Comparison of ENCODE assay signal across 14 cellular contexts in genomic region chr9:99491408-99492259, GRCh38.
DNase-seq lines count a peak whose midpoint lies in the region; ATAC-seq and TF ChIP-seq lines count a peak whose summit lies in the region.
"Had no signal": no experiment of that assay in that cellular context is flagged by ENCODE, and none has a peak within 500 bp of the region (broad histone marks: within the 10 kb centered on the region; RNA-seq: fewer than 3 reads in every experiment).

No MANE protein-coding gene starts in this region.

- WGBS in lower leg skin, 2 donors = 66 to 78% methylated on average over 10 of the region's 10 CpGs

- H3K27ac Mint-ChIP-seq in activated CD8-positive, alpha-beta T cell treated with anti-CD3 and anti-CD28 coated beads, Interleukin-2, amount 10 ng/mL, durations not matched to agents 7 days and 5 days = no peak overlapping the region
- H3K27ac Mint-ChIP-seq in natural killer cell = no peak overlapping the region
- H3K27ac Mint-ChIP-seq in naive thymus-derived CD8-positive, alpha-beta T cell = no peak overlapping the region
- no peak overlapping the region for H3K27ac Mint-ChIP-seq in activated T-cell treated with anti-CD3 and anti-CD28 coated beads, Interleukin-2, amount 50 U/mL, for 24 hours
- H3K27ac Mint-ChIP-seq: T-cell had no signal

- POLR2A ChIA-PET in activated CD8-positive, alpha-beta T cell treated with anti-CD3 and anti-CD28 coated beads, Interleukin-2, amount 10 ng/mL, durations not matched to agents 7 days and 5 days (lab: Charles Lee) = interaction anchor here (0.6 kb wide), 1 partner anchor 357 kb away, joined by 3 read pairs; no protein-coding TSS in a partner anchor
- POLR2A ChIA-PET in naive thymus-derived CD8-positive, alpha-beta T cell (lab: Charles Lee) = no interaction called here

- peaks cover 12% of the 10 kb centered on the region for H3K4me1 Mint-ChIP-seq in activated CD8-positive, alpha-beta T cell treated with anti-CD3 and anti-CD28 coated beads, Interleukin-2, amount 10 ng/mL, durations not matched to agents 7 days and 5 days (ENCODE audit: low read depth)
- H3K4me1 Mint-ChIP-seq in natural killer cell = peaks cover 13 to 16% of the 10 kb centered on the region in 2 donors
- peaks cover 2 to 9% (median 5%) of the 10 kb centered on the region in 4 donors for H3K4me1 Mint-ChIP-seq in naive thymus-derived CD8-positive, alpha-beta T cell
- H3K4me1 Mint-ChIP-seq in activated T-cell treated with anti-CD3 and anti-CD28 coated beads, Interleukin-2, amount 50 U/mL, for 24 hours (ENCODE audit: low read depth) = peaks cover 3% of the 10 kb centered on the region

- ATAC-seq in GM18907 (IDR thresholded peaks at IDR 0.05; ENCODE audit: unreplicated experiment) = peak; percentile 66
- peak; percentile 55 for ATAC-seq in HG03097 (IDR thresholded peaks at IDR 0.05; ENCODE audit: low FRiP score, unreplicated experiment)
- no peak for ATAC-seq in activated CD8-positive, alpha-beta T cell treated with anti-CD3 and anti-CD28 coated beads, Interleukin-2, amount 10 ng/mL, durations not matched to agents 7 days and 5 days
- peak in 2 of 3 donors; percentile 31 to 57 for ATAC-seq in natural killer cell
- no peak for ATAC-seq in naive thymus-derived CD8-positive, alpha-beta T cell
- ATAC-seq: K562, left lobe of liver, T-cell, upper lobe of right lung had no signal

- TF ChIP-seq CTCF in natural killer cell (IDR thresholded peaks at IDR 0.05) = no peak
- TF ChIP-seq CTCF in lower leg skin (IDR thresholded peaks at IDR 0.05) = no peak

- intact Hi-C loops in natural killer cell (cut with micrococcal nuclease) = no loop called here
- intact Hi-C loops in lower leg skin (cut with DNase I; ENCODE audit: low total_unique reads) = no loop called here

- no peak for TF ChIP-seq POLR2A in lower leg skin (IDR thresholded peaks at IDR 0.05)

- no peak overlapping the region for H3K4me3 Mint-ChIP-seq in activated CD8-positive, alpha-beta T cell treated with anti-CD3 and anti-CD28 coated beads, Interleukin-2, amount 10 ng/mL, durations not matched to agents 7 days and 5 days
- H3K4me3 Mint-ChIP-seq in natural killer cell = no peak overlapping the region
- no peak overlapping the region for H3K4me3 Mint-ChIP-seq in naive thymus-derived CD8-positive, alpha-beta T cell
- H3K4me3 Mint-ChIP-seq in activated T-cell treated with anti-CD3 and anti-CD28 coated beads, Interleukin-2, amount 50 U/mL, for 24 hours = no peak overlapping the region
- H3K4me3 Mint-ChIP-seq: T-cell had no signal

- no peaks in the 10 kb centered on the region for H3K36me3 Mint-ChIP-seq in activated CD8-positive, alpha-beta T cell treated with anti-CD3 and anti-CD28 coated beads, Interleukin-2, amount 10 ng/mL, durations not matched to agents 7 days and 5 days (ENCODE audit: low read depth)
- no peaks in the 10 kb centered on the region for H3K36me3 Mint-ChIP-seq in natural killer cell
- H3K36me3 Mint-ChIP-seq in naive thymus-derived CD8-positive, alpha-beta T cell = no peaks in the 10 kb centered on the region
- H3K36me3 Mint-ChIP-seq in activated T-cell treated with anti-CD3 and anti-CD28 coated beads, Interleukin-2, amount 50 U/mL, for 24 hours (ENCODE audit: low read depth) = no peaks in the 10 kb centered on the region
- H3K36me3 Mint-ChIP-seq: T-cell had no signal

- peak; percentile 38 for DNase-seq in activated CD8-positive, alpha-beta T cell treated with anti-CD3 and anti-CD28 coated beads, Interleukin-2, amount 10 ng/mL, durations not matched to agents 7 days and 5 days
- DNase-seq in natural killer cell (no peak), NCI-H774 (lab: John Stamatoyannopoulos, UW) (no peak), lower leg skin (ENCODE audit: low spot score in 2 of 2) (no peak)
- DNase-seq in naive thymus-derived CD8-positive, alpha-beta T cell = no peak
- no peak for DNase-seq in activated T-cell treated with anti-CD3 and anti-CD28 coated beads, Interleukin-2, amount 50 U/mL, for 24 hours
- DNase-seq: NCI-H69, upper lobe of right lung had no signal

- H3K9me3 Mint-ChIP-seq in activated CD8-positive, alpha-beta T cell treated with anti-CD3 and anti-CD28 coated beads, Interleukin-2, amount 10 ng/mL, durations not matched to agents 7 days and 5 days (ENCODE audit: insufficient read depth) = no peaks in the 10 kb centered on the region
- H3K9me3 Mint-ChIP-seq in natural killer cell = no peaks in the 10 kb centered on the region
- peaks cover 0 to 3% (median 0%) of the 10 kb centered on the region in 9 donors for H3K9me3 Mint-ChIP-seq in naive thymus-derived CD8-positive, alpha-beta T cell
- no peaks in the 10 kb centered on the region for H3K9me3 Mint-ChIP-seq in activated T-cell treated with anti-CD3 and anti-CD28 coated beads, Interleukin-2, amount 50 U/mL, for 24 hours
- H3K9me3 Mint-ChIP-seq: T-cell had no signal

- H3K4me3 ChIP-seq in lower leg skin (ENCODE audit: low read depth, poor library complexity, severe bottlenecking) = no peak overlapping the region
- H3K4me3 ChIP-seq: K562, prostate gland, upper lobe of right lung had no signal

- H3K27me3 Mint-ChIP-seq in activated CD8-positive, alpha-beta T cell treated with anti-CD3 and anti-CD28 coated beads, Interleukin-2, amount 10 ng/mL, durations not matched to agents 7 days and 5 days (ENCODE audit: low read depth) = peaks cover 23% of the 10 kb centered on the region
- H3K27me3 Mint-ChIP-seq in natural killer cell (ENCODE audit: low read depth in 2 of 2) = peaks cover 5 to 40% of the 10 kb centered on the region in 2 donors
- peaks cover 5 to 47% (median 25%) of the 10 kb centered on the region in 5 donors for H3K27me3 Mint-ChIP-seq in naive thymus-derived CD8-positive, alpha-beta T cell
- peaks cover 48% of the 10 kb centered on the region for H3K27me3 Mint-ChIP-seq in activated T-cell treated with anti-CD3 and anti-CD28 coated beads, Interleukin-2, amount 50 U/mL, for 24 hours

- CTCF ChIA-PET in activated CD8-positive, alpha-beta T cell treated with anti-CD3 and anti-CD28 coated beads, Interleukin-2, amount 10 ng/mL, durations not matched to agents 7 days and 5 days (lab: Charles Lee) = interaction anchor here (1.3 kb wide), 1 partner anchor 260 kb away, joined by 5 read pairs; no protein-coding TSS in a partner anchor

Comparison
In these comparisons a context has a peak if more than half of its experiments do, and no peak if none do; other contexts are left out.
1. ATAC-seq: peak in GM18907 (single experiment), HG03097 (single experiment) and natural killer cell (2 of 3); none in activated CD8-positive, alpha-beta T cell treated with anti-CD3 and anti-CD28 coated beads, Interleukin-2, amount 10 ng/mL, durations not matched to agents 7 days and 5 days (single experiment) and naive thymus-derived CD8-positive, alpha-beta T cell (0 of 2).